ENCODE assay signal across 8 cellular contexts in the genomic region with DNA sequence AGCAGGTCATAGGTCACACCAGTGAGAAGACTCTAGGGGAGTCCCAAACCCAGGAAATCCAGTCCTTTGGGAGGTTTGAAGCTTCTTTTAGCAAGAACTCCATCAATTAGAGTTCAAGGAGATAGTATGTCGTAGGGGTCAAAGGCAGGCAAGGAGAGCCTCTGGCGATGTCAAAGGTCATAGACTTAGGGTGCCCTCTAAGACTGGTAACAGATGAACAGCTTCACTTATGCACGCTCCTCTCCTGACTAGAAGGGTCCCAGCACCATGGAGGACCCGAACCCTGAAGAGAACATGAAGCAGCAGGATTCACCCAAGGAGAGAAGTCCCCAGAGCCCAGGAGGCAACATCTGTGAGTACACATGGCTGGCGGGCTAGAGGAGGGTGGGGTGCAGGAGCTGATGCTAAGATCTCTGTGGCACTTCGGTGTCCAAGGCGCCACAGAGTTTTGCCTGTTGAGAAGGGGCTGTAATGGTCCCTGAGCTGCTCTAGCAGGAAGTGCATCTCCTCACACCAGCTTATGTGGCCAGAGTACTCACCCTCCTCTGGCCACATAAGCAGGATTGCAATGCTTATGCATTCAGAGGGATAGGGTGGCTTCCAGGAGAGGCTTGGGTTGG. TPM values are rescaled to one million over a fixed set of nuclear protein-coding genes. Genes with fewer than 3 reads are reported as not detected.
DNase-seq lines count a peak whose midpoint lies in the region; ATAC-seq and TF ChIP-seq lines count a peak whose summit lies in the region.

No MANE protein-coding gene starts in this region.

- TF ChIP-seq POLR2A in gastroesophageal sphincter (IDR thresholded peaks at IDR 0.05) = no peak

- H3K27ac ChIP-seq in gastroesophageal sphincter (peak overlapping the region; percentile 79 to 98 (median 94)), smooth muscle cell (ENCODE audit: low read depth) (peak overlapping the region; percentile 100)

- TF ChIP-seq CTCF in HFF-Myc (IDR thresholded peaks at IDR 0.05; ENCODE audit: low read depth, low read length, missing control alignments) (no peak), WI38 (IDR thresholded peaks at IDR 0.05; ENCODE audit: low read depth, low read length) (no peak), gastroesophageal sphincter (IDR thresholded peaks at IDR 0.05) (no peak), smooth muscle cell (IDR thresholded peaks at IDR 0.05; ENCODE audit: borderline replicate concordance, insufficient read depth, poor library complexity, severe bottlenecking) (no peak)

- H3K9ac ChIP-seq in smooth muscle cell (ENCODE audit: low read depth) = peak overlapping the region; percentile 99

- peak overlapping the region; percentile 89 for H2AFZ ChIP-seq in smooth muscle cell (ENCODE audit: low read depth)

- no peak for TF ChIP-seq EP300 in gastroesophageal sphincter (IDR thresholded peaks at IDR 0.05)

- H3K4me1 ChIP-seq in gastroesophageal sphincter = peaks cover 5 to 52% (median 29%) of the 10 kb centered on the region in 3 donors
- H3K4me1 ChIP-seq in smooth muscle cell (ENCODE audit: low read depth) = peaks cover 13% of the 10 kb centered on the region

- H4K20me1 ChIP-seq in smooth muscle cell (ENCODE audit: low read depth) = peaks cover 27% of the 10 kb centered on the region

- H3K79me2 ChIP-seq in smooth muscle cell (ENCODE audit: low read depth) = peaks cover 49% of the 10 kb centered on the region

- H3K9me3 ChIP-seq in gastroesophageal sphincter (no peaks in the 10 kb centered on the region), smooth muscle cell (replicated peaks; ENCODE audit: low read depth) (no peaks in the 10 kb centered on the region)

- 0 to 20% methylated on average over 1 to 6 of the region's 7 CpGs for WGBS in gastroesophageal sphincter (ENCODE audit: low coverage in 1 of 2), 2 donors
- WGBS in smooth muscle cell (ENCODE audit: low lambda C conversion rate) = 41% methylated on average over 7 of the region's 7 CpGs

- DNase-seq in HFF-Myc (ENCODE audit: extremely low read depth, low read depth) (no peak), smooth muscle cell (lab: John Stamatoyannopoulos, UW; ENCODE audit: unreplicated experiment) (no peak), AG08395 (ENCODE audit: low spot score) (no peak), hippocampal formation (lab: John Stamatoyannopoulos, UW) (no peak), NOMO-1 treated with DMSO at 0.1 percent for 48 hours (lab: John Stamatoyannopoulos, UW; ENCODE audit: unreplicated experiment) (no peak)
- DNase-seq in stimulated activated CD4-positive, alpha-beta T cell treated with anti-CD3 and anti-CD28 coated beads, Interleukin-4, amount 100 ng/mL, for 4 hours = no peak

- H3K4me2 ChIP-seq in smooth muscle cell = peak overlapping the region; percentile 98

- ATAC-seq in gastroesophageal sphincter = no peak

- peaks cover 0 to 62% of the 10 kb centered on the region in 2 donors for H3K36me3 ChIP-seq in gastroesophageal sphincter
- no peaks in the 10 kb centered on the region for H3K36me3 ChIP-seq in smooth muscle cell (ENCODE audit: low read depth)

- peak overlapping the region; percentile 72 for H3K4me3 ChIP-seq in HFF-Myc (replicated peaks; ENCODE audit: low read depth, low read length)
- H3K4me3 ChIP-seq in WI38 (ENCODE audit: low read depth, low read length) = peak overlapping the region; percentile 93
- peak overlapping the region; percentile 56 to 63 for H3K4me3 ChIP-seq in gastroesophageal sphincter
- peak overlapping the region; percentile 63 for H3K4me3 ChIP-seq in smooth muscle cell

- H3F3A ChIP-seq in smooth muscle cell (ENCODE audit: low read depth) = peaks cover 5% of the 10 kb centered on the region

- H3K27me3 ChIP-seq in gastroesophageal sphincter (no peaks in the 10 kb centered on the region), smooth muscle cell (ENCODE audit: low read depth) (no peaks in the 10 kb centered on the region)

RNA-seq across cellular contexts. Expression of a gene that starts 0.6 kb away (rescaled TPM):
- total RNA-seq in gastroesophageal sphincter (10 to 100 TPM; 10.8 to 19.9 (median 14.2) TPM), smooth muscle cell (2.7 and 10.7 TPM in 2 replicates)
- polyA plus RNA-seq in smooth muscle cell = 13.7 and 14.5 TPM in 2 replicates

RNA-seq across cellular contexts. Expression of a gene that starts 1.0 kb away (rescaled TPM):
- total RNA-seq in gastroesophageal sphincter (10 to 100 TPM; 25.5 to 38.5 (median 27.8) TPM), smooth muscle cell (11.1 and 13.1 TPM in 2 replicates)
- 13.1 and 14.3 TPM in 2 replicates for polyA plus RNA-seq in smooth muscle cell

RNA-seq across cellular contexts. Expression of a gene that starts 14.9 kb away (rescaled TPM):
- total RNA-seq in gastroesophageal sphincter = under 1 TPM in 1 of 4 donors, not detected in 3; 0.13 TPM
- 0.09 and 0.27 TPM in 2 replicates for total RNA-seq in smooth muscle cell
- polyA plus RNA-seq in smooth muscle cell = 0.34 TPM in 1 of 2 replicates, not detected in the other

RNA-seq across cellular contexts. Expression of a gene that starts 21.4 kb away (rescaled TPM):
- 1 to 10 TPM; 2.3 to 9.4 (median 6.7) TPM for total RNA-seq in gastroesophageal sphincter
- 1.7 and 5.5 TPM in 2 replicates for total RNA-seq in smooth muscle cell
- 2.2 and 8.3 TPM in 2 replicates for polyA plus RNA-seq in smooth muscle cell

RNA-seq across cellular contexts. Expression of a gene that starts 21.6 kb away (rescaled TPM):
- total RNA-seq in gastroesophageal sphincter (10 to 100 TPM; 17.9 to 31.0 (median 22.6) TPM), smooth muscle cell (19.0 and 24.9 TPM in 2 replicates)
- polyA plus RNA-seq in smooth muscle cell = 35.1 and 43.0 TPM in 2 replicates
